ENCODE assay signal across 8 cellular contexts in genomic region chr17:66301864-66302741, GRCh38. TPM values are rescaled to one million over a fixed set of nuclear protein-coding genes. Genes with fewer than 3 reads are reported as not detected.
A peak's percentile ranks its signal among the peaks of the same experiment; 100 is the strongest.
DNase-seq lines count a peak whose midpoint lies in the region; ATAC-seq and TF ChIP-seq lines count a peak whose summit lies in the region.

Gene PRKCA, plus strand, starts transcription at chr17:66302613.

- H3K9ac ChIP-seq in neural cell (ENCODE audit: low read length) = peak within 1 kb of the TSS; percentile 78

- no peaks in the 10 kb centered on the region for H3K27me3 ChIP-seq in BJ (ENCODE audit: control insufficient read depth, insufficient read depth, low read length)
- no peaks in the 10 kb centered on the region for H3K27me3 ChIP-seq in RWPE2 (ENCODE audit: insufficient read depth, poor library complexity, severe bottlenecking)
- peaks cover 52% of the 10 kb centered on the region for H3K27me3 ChIP-seq in neural cell (ENCODE audit: insufficient read depth, low read depth, low read length)

- H3K4me1 ChIP-seq in RWPE2 (ENCODE audit: insufficient read depth, poor library complexity, severe bottlenecking) = peaks cover 15% of the 10 kb centered on the region

- POLR2A ChIA-PET in BJ (lab: Charles Lee) = no interaction called here

- H2AFZ ChIP-seq in neural cell (ENCODE audit: low read depth, low read length) = peak within 1 kb of the TSS; percentile 91

- H3K4me3 ChIP-seq in BJ (ENCODE audit: low read depth, low read length) (peak within 1 kb of the TSS; percentile 94), RWPE2 (ENCODE audit: severe bottlenecking) (peak within 1 kb of the TSS; percentile 85), foreskin fibroblast (ENCODE audit: low read depth in 1 of 2, low read length in 2 of 2) (peak within 1 kb of the TSS; percentile 80 to 81), neural cell (ENCODE audit: low read length) (peak within 1 kb of the TSS; percentile 92)

- CTCF ChIA-PET in BJ (lab: Yijun Ruan, JAX) = interaction anchor here (0.6 kb wide), 1 partner anchor 119 kb away, joined by 3 read pairs; no protein-coding TSS in a partner anchor

- H3K27ac ChIP-seq in RWPE2 (ENCODE audit: poor library complexity, severe bottlenecking) (peak within 1 kb of the TSS; percentile 19), neural cell (ENCODE audit: low read length) (peak within 1 kb of the TSS; percentile 20)

- no peak for TF ChIP-seq RAD21 in neural cell (conservative IDR thresholded peaks at IDR 0.05)

- TF ChIP-seq CTCF in BJ (IDR thresholded peaks at IDR 0.05; ENCODE audit: insufficient read depth, low read depth, low read length) (no peak), RWPE2 (IDR thresholded peaks at IDR 0.05; ENCODE audit: poor library complexity, severe bottlenecking) (no peak), foreskin fibroblast (IDR thresholded peaks at IDR 0.05; ENCODE audit: low read depth, low read length) (no peak), neural cell (IDR thresholded peaks at IDR 0.05; ENCODE audit: poor library complexity, severe bottlenecking) (no peak)

- DNase-seq in BJ (ENCODE audit: low read depth) (no peak), HK-2 (ENCODE audit: unreplicated experiment) (peak; percentile 76), RWPE2 (ENCODE audit: low spot score) (peak; percentile 74), activated gamma-delta T cell treated with Interleukin-2 at 50 U/mL for 16 hours (peak; percentile 62), foreskin fibroblast (peak; percentile 75 to 91), stromal cell of bone marrow (ENCODE audit: low read depth) (peak; percentile 54)

- no peaks in the 10 kb centered on the region for H3F3A ChIP-seq in neural cell (ENCODE audit: insufficient read depth, low read length, poor library complexity, severe bottlenecking)

- H3K79me2 ChIP-seq in neural cell (replicated peaks; ENCODE audit: insufficient read depth, low read length) = no peaks in the 10 kb centered on the region

- TF ChIP-seq EP300 in neural cell (conservative IDR thresholded peaks at IDR 0.05; ENCODE audit: poor library complexity, severe bottlenecking) = no peak

- H4K20me1 ChIP-seq in neural cell (ENCODE audit: insufficient read depth) = no peaks in the 10 kb centered on the region

- H3K9me3 ChIP-seq in RWPE2 (ENCODE audit: severe bottlenecking) (no peaks in the 10 kb centered on the region), neural cell (ENCODE audit: low read length) (no peaks in the 10 kb centered on the region)

- ATAC-seq in GM19351 (IDR thresholded peaks at IDR 0.05; ENCODE audit: unreplicated experiment) (peak; percentile 70), RWPE2 (ENCODE audit: low read depth) (peak; percentile 66)

- H3K9me2 ChIP-seq in neural cell (ENCODE audit: insufficient read depth, low read length) = no peaks in the 10 kb centered on the region

- peak within 1 kb of the TSS; percentile 73 for H3K4me2 ChIP-seq in neural cell (ENCODE audit: low read length)

- no peaks in the 10 kb centered on the region for H3K36me3 ChIP-seq in BJ (ENCODE audit: control insufficient read depth, insufficient read depth, low read length)
- H3K36me3 ChIP-seq in RWPE2 (ENCODE audit: low read depth) = 0 out of 2 replicates have a peak, but pooled peaks cover 3% of the 10 kb centered on the region
- H3K36me3 ChIP-seq in neural cell (ENCODE audit: insufficient read depth, low read length) = no peaks in the 10 kb centered on the region

TF ChIP-seq in neural cell, 6 proteins besides CTCF, POLR2A, EP300 and RAD21:
- TF ChIP-seq MXI1 (conservative IDR thresholded peaks at IDR 0.05; ENCODE audit: poor library complexity, severe bottlenecking) (peak; percentile 65), TAF1 (IDR thresholded peaks at IDR 0.05; ENCODE audit: low read depth) (peak; percentile 72), REST (IDR thresholded peaks at IDR 0.05; ENCODE audit: borderline replicate concordance) (no peak), POLR2AphosphoS5 (IDR thresholded peaks at IDR 0.05) (peak; percentile 74), SMC3 (conservative IDR thresholded peaks at IDR 0.05; ENCODE audit: poor library complexity) (peak; percentile 20), EZH2 (IDR thresholded peaks at IDR 0.05; ENCODE audit: borderline replicate concordance, insufficient read depth, low read length, poor library complexity, severe bottlenecking) (no peak)

RNA-seq across cellular contexts. Expression of gene PRKCA, which starts in this region (rescaled TPM):
- 38.7 and 46.9 TPM in 2 replicates for polyA plus RNA-seq in BJ (2011; rRNA removed)
- polyA minus RNA-seq in BJ (2011; rRNA and poly(A)+ RNA removed) = 42.8 and 47.5 TPM in 2 replicates
- polyA plus RNA-seq in neural cell = 5.8 and 5.9 TPM in 2 replicates
- 15.5 and 20.7 TPM in 2 replicates for polyA minus RNA-seq in neural cell
